In genomic region chr9:118533850-118534249, GRCh38 we compare ENCODE assay signal across 1 cellular context.
TF ChIP-seq lines count a peak whose summit lies in the region.

No MANE protein-coding gene starts in this region.

TF ChIP-seq in endothelial cell of umbilical vein, 7 proteins besides CTCF, POLR2A, EP300 and RAD21:
- TF ChIP-seq JUN (IDR thresholded peaks at IDR 0.05; ENCODE audit: borderline replicate concordance, insufficient read depth, insufficient read length, low read depth) (no peak), EZH2 (IDR thresholded peaks at IDR 0.05; ENCODE audit: borderline replicate concordance, low read depth, low read length, severe bottlenecking) (no peak), POLR2AphosphoS5 (IDR thresholded peaks at IDR 0.05; ENCODE audit: insufficient read depth, low read depth, low read length) (no peak), GATA2 (IDR thresholded peaks at IDR 0.05; ENCODE audit: insufficient read depth, insufficient read length, low read depth, low read length) (no peak), FOS (IDR thresholded peaks at IDR 0.05; ENCODE audit: borderline replicate concordance, insufficient read depth, low read length) (no peak), MAX (IDR thresholded peaks at IDR 0.05; ENCODE audit: insufficient read depth, insufficient read length) (no peak), MYC (IDR thresholded peaks at IDR 0.05; ENCODE audit: low read depth, low read length) (no peak)
